ENCODE assay signal across 9 cellular contexts in the genomic region with DNA sequence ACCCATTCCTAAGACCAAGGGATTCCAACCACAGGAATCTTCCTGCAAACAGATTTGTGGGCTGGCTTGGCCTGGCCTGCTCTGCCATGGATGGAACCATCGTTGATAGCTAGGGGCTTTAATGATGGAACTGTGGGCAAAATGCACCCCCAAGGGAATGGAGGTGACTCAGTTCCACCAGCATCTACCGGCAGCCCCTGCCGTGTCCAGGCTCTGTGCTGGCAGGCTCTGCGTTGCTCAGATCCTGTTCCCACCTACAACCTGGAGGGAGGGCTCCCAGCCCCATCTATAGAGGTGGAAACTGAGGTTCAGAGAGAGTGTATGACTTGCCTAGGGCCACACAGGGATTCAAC.
DNase-seq lines count a peak whose midpoint lies in the region; ATAC-seq, FAIRE-seq and TF ChIP-seq lines count a peak whose summit lies in the region.
"Had no signal": no experiment of that assay in that cellular context is flagged by ENCODE, and none has a peak within 500 bp of the region (broad histone marks: within the 10 kb centered on the region; RNA-seq: fewer than 3 reads in every experiment).

No MANE protein-coding gene starts in this region.

- 0 out of 2 replicates have a peak overlapping the region, but pooled peaks have one; percentile 62 for H3K18ac ChIP-seq in H1 (ENCODE audit: extremely low read depth, low read length)

- H3K27me3 ChIP-seq in CD8-positive, alpha-beta T cell (ENCODE audit: insufficient read depth, low read length) = no peaks in the 10 kb centered on the region
- H3K27me3 ChIP-seq in PC-3 (ENCODE audit: low read length) (no peaks in the 10 kb centered on the region), H1 (replicated peaks in 1 of 4; ENCODE audit: control insufficient read depth in 3 of 4, extremely low read depth in 1 of 4, insufficient read depth in 3 of 4, low read length in 3 of 4) (peaks cover 0 to 6% (median 3%) of the 10 kb centered on the region in 4 experiments; a peak in 3 of 7 replicates), neural progenitor cell (peaks cover 16% of the 10 kb centered on the region)

- H3K9me3 Mint-ChIP-seq in CD8-positive, alpha-beta T cell = no peaks in the 10 kb centered on the region
- H3K9me3 Mint-ChIP-seq in neural progenitor cell (no peaks in the 10 kb centered on the region), progenitor cell of endocrine pancreas (ENCODE audit: low read depth) (no peaks in the 10 kb centered on the region)

- no peak overlapping the region for H4K5ac ChIP-seq in H1 (ENCODE audit: insufficient read length, low read depth, low read length)

- TF ChIP-seq EP300 in H1 (IDR thresholded peaks at IDR 0.05; ENCODE audit: borderline replicate concordance in 1 of 2, low read depth in 2 of 2, low read length in 2 of 2) = no peak

- no peaks in the 10 kb centered on the region for H3K79me1 ChIP-seq in H1 (ENCODE audit: low read depth, low read length)

- H3K4me3 ChIP-seq in CD8-positive, alpha-beta T cell (ENCODE audit: low read depth, low read length) = no peak overlapping the region
- H3K4me3 ChIP-seq in PC-3 (ENCODE audit: low read length) (peak overlapping the region; percentile 66; the same call in 1 of the 2 replicates), H1 (ENCODE audit: extremely low read depth in 1 of 4, insufficient read depth in 2 of 4, low read depth in 3 of 4, low read length in 4 of 4) (no peak overlapping the region), neural progenitor cell (no peak overlapping the region)

- H3K4me2 ChIP-seq in PC-3 (ENCODE audit: low read length) = peak overlapping the region; percentile 96
- H3K4me2 ChIP-seq in H1 (ENCODE audit: insufficient read depth in 1 of 2, low read depth in 2 of 2, low read length in 2 of 2) = peak overlapping the region in 1 of 2 experiments; percentile 54; a peak in 2 of 4 replicates
- H3K4me2 ChIP-seq in neural progenitor cell = peak overlapping the region; percentile 41

- no peaks in the 10 kb centered on the region for H3K36me3 ChIP-seq in CD8-positive, alpha-beta T cell (ENCODE audit: insufficient read depth, low read length)
- H3K36me3 ChIP-seq in PC-3 (ENCODE audit: low read depth, low read length) (no peaks in the 10 kb centered on the region), H1 (ENCODE audit: control insufficient read depth in 2 of 4, insufficient read depth in 4 of 4, low read length in 3 of 4) (no peaks in the 10 kb centered on the region), neural progenitor cell (no peaks in the 10 kb centered on the region)

- H3K4me1 Mint-ChIP-seq in CD8-positive, alpha-beta T cell (ENCODE audit: low read depth) = peaks cover 43% of the 10 kb centered on the region
- H3K4me1 Mint-ChIP-seq in neural progenitor cell (peaks cover 52% of the 10 kb centered on the region), progenitor cell of endocrine pancreas (ENCODE audit: low read depth) (peaks cover 3% of the 10 kb centered on the region)

- POLR2A ChIA-PET in CD8-positive, alpha-beta T cell (lab: Charles Lee) = interaction anchor here (1.0 to 1.5 kb wide), 2 partner anchors 9 to 153 kb away, joined by 3 to 6 read pairs; no protein-coding TSS in a partner anchor
- POLR2A ChIA-PET in PC-3 (lab: Charles Lee; ENCODE audit: unreplicated experiment) (interaction anchor here (0.6 kb wide), 1 partner anchor 108 kb away, joined by 3 read pairs; no protein-coding TSS in a partner anchor), H1 (lab: Charles Lee; ENCODE audit: partially characterized antibody) (interaction anchor here (0.9 kb wide), 1 partner anchor 154 kb away, joined by 4 read pairs; no protein-coding TSS in a partner anchor)

- FAIRE-seq in H1 (lab: Jason Lieb, UNC) = no peak
- FAIRE-seq: A204.1 had no signal

- intact Hi-C loops in CD8-positive, alpha-beta T cell (cut with DNase I, micrococcal nuclease) = loop anchor here (1.0 to 5.0 kb wide), 3 partner anchors 152 to 556 kb away; no protein-coding TSS in a partner anchor
- intact Hi-C loops in PC-3 (cut with micrococcal nuclease) (loop anchor here (1.0 to 2.0 kb wide), 2 partner anchors 48 to 152 kb away; no protein-coding TSS in a partner anchor), Right ventricle myocardium superior (cut with DNase I) (loop anchor here (2.0 to 5.0 kb wide), 2 partner anchors 152 to 556 kb away; no protein-coding TSS in a partner anchor)

- TF ChIP-seq CTCF in CD8-positive, alpha-beta T cell (IDR thresholded peaks at IDR 0.05) = no peak
- TF ChIP-seq CTCF in PC-3 (conservative IDR thresholded peaks at IDR 0.05; ENCODE audit: low read depth, low read length) (no peak), H1 (IDR thresholded peaks at IDR 0.05; ENCODE audit: control extremely low read depth in 1 of 3, insufficient read depth in 1 of 3, low read depth in 1 of 3, low read length in 3 of 3) (no peak), neural progenitor cell (IDR thresholded peaks at IDR 0.05) (no peak), progenitor cell of endocrine pancreas (IDR thresholded peaks at IDR 0.05; ENCODE audit: unreplicated experiment) (no peak)

- peaks cover 15% of the 10 kb centered on the region for H3K27me3 Mint-ChIP-seq in CD8-positive, alpha-beta T cell (ENCODE audit: low read depth)
- H3K27me3 Mint-ChIP-seq in neural progenitor cell (ENCODE audit: insufficient read depth, low read depth) (peaks cover 16% of the 10 kb centered on the region), progenitor cell of endocrine pancreas (peaks cover 47% of the 10 kb centered on the region)

- 79% methylated on average over 4 of the region's 4 CpGs; no CpG with 5 or more reads in 1 of the 2 experiments for WGBS in H1 (ENCODE audit: extremely low coverage in 1 of 2, insufficient coverage in 1 of 2, insufficient read length in 1 of 2, insufficient replicate concordance in 2 of 2, low coverage in 1 of 2, low lambda C conversion rate in 2 of 2, missing lambda C conversion rate in 1 of 2), 2 experiments

- no peak overlapping the region for H4K8ac ChIP-seq in H1 (ENCODE audit: extremely low read depth, insufficient read depth, low read length)

- peak overlapping the region; percentile 94 for H2BK12ac ChIP-seq in H1 (ENCODE audit: low read depth, low read length)

- no peak overlapping the region for H3K56ac ChIP-seq in H1 (replicated peaks; ENCODE audit: insufficient read length, low read depth, low read length)

- no peak overlapping the region for H2BK120ac ChIP-seq in H1 (replicated peaks; ENCODE audit: low read depth, low read length)

- H3K23me2 ChIP-seq in H1 (ENCODE audit: low read depth, low read length) = no peaks in the 10 kb centered on the region

- TF ChIP-seq POLR2A in H1 (IDR thresholded peaks at IDR 0.05; ENCODE audit: control extremely low read depth in 1 of 2, low read depth in 2 of 2, low read length in 2 of 2) = no peak

- H3K14ac ChIP-seq in H1 (ENCODE audit: insufficient read length) = no peak overlapping the region

- H3K4ac ChIP-seq in H1 (replicated peaks; ENCODE audit: insufficient read length, low read depth, low read length) = no peak overlapping the region

- peak overlapping the region; percentile 63 for H4K91ac ChIP-seq in H1 (replicated peaks; ENCODE audit: insufficient read length, low read length)

- H3K36me3 Mint-ChIP-seq in CD8-positive, alpha-beta T cell = no peaks in the 10 kb centered on the region
- H3K36me3 Mint-ChIP-seq in neural progenitor cell (no peaks in the 10 kb centered on the region), progenitor cell of endocrine pancreas (ENCODE audit: insufficient read depth) (no peaks in the 10 kb centered on the region)

- H3K79me2 ChIP-seq in PC-3 (ENCODE audit: low read length) (no peaks in the 10 kb centered on the region), H1 (ENCODE audit: control insufficient read depth in 1 of 2, insufficient read depth in 2 of 2, low read length in 2 of 2) (no peaks in the 10 kb centered on the region), neural progenitor cell (ENCODE audit: low read depth) (no peaks in the 10 kb centered on the region)

- H3K9ac ChIP-seq in PC-3 (ENCODE audit: low read length) = peak overlapping the region; percentile 70
- peak overlapping the region in 2 of 4 experiments; percentile 76 to 79; a peak in 3 of 7 replicates for H3K9ac ChIP-seq in H1 (replicated peaks in 1 of 4; ENCODE audit: extremely low read depth in 1 of 4, low read depth in 3 of 4, low read length in 3 of 4)
- no peak overlapping the region for H3K9ac ChIP-seq in neural progenitor cell

- H3K27ac ChIP-seq in CD8-positive, alpha-beta T cell (ENCODE audit: low read depth, low read length) = no peak overlapping the region
- H3K27ac ChIP-seq in PC-3 (ENCODE audit: low read length) = no peak overlapping the region
- H3K27ac ChIP-seq in H1 (ENCODE audit: low read depth, low read length) = peak overlapping the region; percentile 95
- H3K27ac ChIP-seq in neural progenitor cell = no peak overlapping the region

- peak overlapping the region; percentile 82 for H2AFZ ChIP-seq in PC-3 (ENCODE audit: low read length)
- H2AFZ ChIP-seq in H1 (ENCODE audit: low read length) = peak overlapping the region; percentile 99
- H2AFZ ChIP-seq in neural progenitor cell (replicated peaks) = peak overlapping the region; percentile 93

- DNase-seq in CD8-positive, alpha-beta T cell = no peak
- DNase-seq in PC-3 (no peak), H1 (ENCODE audit: low read depth in 1 of 2, low spot score in 2 of 2) (no peak), neural progenitor cell (ENCODE audit: low spot score) (no peak), Right ventricle myocardium superior (no peak), Ammon's horn (ENCODE audit: low spot score) (no peak), progenitor cell of endocrine pancreas (ENCODE audit: low spot score, unreplicated experiment) (no peak)

- H3K4me1 ChIP-seq in CD8-positive, alpha-beta T cell (ENCODE audit: insufficient read depth, low read length) = peaks cover 37% of the 10 kb centered on the region
- H3K4me1 ChIP-seq in PC-3 (ENCODE audit: insufficient read depth, low read length) (peaks cover 33% of the 10 kb centered on the region), H1 (replicated peaks in 1 of 4; ENCODE audit: control insufficient read depth in 3 of 4, insufficient read depth in 4 of 4, low read length in 3 of 4) (peaks cover 0 to 9% (median 4%) of the 10 kb centered on the region in 4 experiments; a peak in 4 of 7 replicates), neural progenitor cell (peaks cover 11% of the 10 kb centered on the region)

- peak overlapping the region; percentile 90; the same call in 1 of the 2 replicates for H2BK5ac ChIP-seq in H1 (ENCODE audit: low read depth, low read length)

- H4K20me1 ChIP-seq in PC-3 (ENCODE audit: low read length) (no peaks in the 10 kb centered on the region), H1 (replicated peaks in 1 of 2; ENCODE audit: control insufficient read depth in 1 of 2, insufficient read depth in 2 of 2, low read length in 2 of 2) (no peaks in the 10 kb centered on the region), neural progenitor cell (ENCODE audit: low read depth) (no peaks in the 10 kb centered on the region)

- H3K9me3 ChIP-seq in CD8-positive, alpha-beta T cell (ENCODE audit: low read length) = no peaks in the 10 kb centered on the region
- H3K9me3 ChIP-seq in PC-3 (ENCODE audit: low read length) = no peaks in the 10 kb centered on the region
- H3K9me3 ChIP-seq in H1 (ENCODE audit: insufficient read depth in 2 of 2, low read depth in 1 of 2, low read length in 1 of 2) = no peaks in the 10 kb centered on the region
- H3K9me3 ChIP-seq in neural progenitor cell (ENCODE audit: low read depth) = no peaks in the 10 kb centered on the region

- H3K4me3 Mint-ChIP-seq in CD8-positive, alpha-beta T cell = no peak overlapping the region
- H3K4me3 Mint-ChIP-seq in neural progenitor cell = no peak overlapping the region
- no peak overlapping the region for H3K4me3 Mint-ChIP-seq in progenitor cell of endocrine pancreas (ENCODE audit: low read depth)

- no peak for TF ChIP-seq RAD21 in H1 (IDR thresholded peaks at IDR 0.05 in 1 of 2, conservative IDR thresholded peaks at IDR 0.05 in 1 of 2; ENCODE audit: low read depth in 2 of 2, low read length in 2 of 2)

- H3K9me2 ChIP-seq in PC-3 (replicated peaks; ENCODE audit: low read length) = no peaks in the 10 kb centered on the region

- H2BK20ac ChIP-seq in H1 (ENCODE audit: low read length) = no peak overlapping the region

- ATAC-seq in CD8-positive, alpha-beta T cell = no peak
- ATAC-seq in PC-3 = no peak
- no peak for ATAC-seq in Right ventricle myocardium superior (ENCODE audit: poor library complexity)
- no peak for ATAC-seq in GM19328 (IDR thresholded peaks at IDR 0.05; ENCODE audit: unreplicated experiment)

- no peak overlapping the region for H2AK5ac ChIP-seq in H1 (ENCODE audit: low read depth, low read length)

- CTCF ChIA-PET in CD8-positive, alpha-beta T cell (lab: Charles Lee) = interaction anchor here (1.2 to 23.4 kb wide), 22 partner anchors 9 to 557 kb away, joined by 3 to 670 read pairs (median 8); a partner anchor contains a TSS
- CTCF ChIA-PET in PC-3 (lab: Charles Lee) = interaction anchor here (0.6 to 3.5 kb wide), 7 partner anchors 75 to 295 kb away, joined by 3 to 125 read pairs (median 6); no protein-coding TSS in a partner anchor
- CTCF ChIA-PET in H1 (lab: Charles Lee; ENCODE audit: partially characterized antibody) = interaction anchor here (0.7 to 34.9 kb wide), 57 partner anchors 9 to 641 kb away, joined by 3 to 772 read pairs (median 5); a partner anchor contains a TSS

- BruUV-seq in PC-3 (replicated peaks; lab: Mats Ljungman, UMichigan) = no TSS peak

- peak overlapping the region; percentile 3 for H3K27ac Mint-ChIP-seq in CD8-positive, alpha-beta T cell
- H3K27ac Mint-ChIP-seq in neural progenitor cell (no peak overlapping the region), progenitor cell of endocrine pancreas (no peak overlapping the region)

- H2BK15ac ChIP-seq in H1 (ENCODE audit: low read length) = peak overlapping the region; percentile 93; the same call in 1 of the 2 replicates

- no peak overlapping the region for H3K23ac ChIP-seq in H1 (ENCODE audit: insufficient read length)

- H3F3A ChIP-seq in PC-3 (ENCODE audit: low read length, unreplicated experiment) = no peaks in the 10 kb centered on the region
- H3F3A ChIP-seq in neural progenitor cell (ENCODE audit: low read depth) = peaks cover 10% of the 10 kb centered on the region
